Comparison of ENCODE assay signal across 20 cellular contexts in genomic region chr5:40559306-40559705, GRCh38.
DNase-seq lines count a peak whose midpoint lies in the region; ATAC-seq and TF ChIP-seq lines count a peak whose summit lies in the region.
"Had no signal": no experiment of that assay in that cellular context is flagged by ENCODE, and none has a peak within 500 bp of the region (broad histone marks: within the 10 kb centered on the region; RNA-seq: fewer than 3 reads in every experiment).

No MANE protein-coding gene starts in this region.

- ATAC-seq in HG03521 (IDR thresholded peaks at IDR 0.05; ENCODE audit: unreplicated experiment), result no peak
- no peak for ATAC-seq in HG03139 (IDR thresholded peaks at IDR 0.05; ENCODE audit: unreplicated experiment)

- no peak for TF ChIP-seq CTCF in fibroblast of villous mesenchyme (IDR thresholded peaks at IDR 0.05; ENCODE audit: insufficient read depth, low read depth, low read length)

- no peak overlapping the region for H3K4me3 ChIP-seq in fibroblast of villous mesenchyme (ENCODE audit: low read depth, low read length)
- H3K4me3 ChIP-seq: BLaER1 treated with 17β-estradiol and CSF1 and Interleukin-3, amounts not matched to agents 10 nM and 100 nM; HAP-1 had no signal

- DNase-seq in NCI-H82 (lab: John Stamatoyannopoulos, UW) (peak; percentile 25), NCI-H82 treated with DMSO at 0.1 percent for 48 hours (lab: John Stamatoyannopoulos, UW; ENCODE audit: unreplicated experiment) (no peak), amniotic epithelial cell (ENCODE audit: low read depth) (peak; percentile 77), fibroblast of villous mesenchyme (ENCODE audit: low read depth) (peak; percentile 28), renal cortical epithelial cell (ENCODE audit: low read depth) (peak; percentile 12)
- no peak for DNase-seq in stimulated activated CD8-positive, alpha-beta memory T cell treated with anti-CD3 and anti-CD28 coated beads, Interleukin-4, amount 100 ng/mL, for 48 hours
- DNase-seq: AML-193; BE2C; Calu3; CD4-positive, alpha-beta memory T cell; COR-L47; DMS53; DMS79 treated with DMSO at 0.1 percent for 48 hours; GF-D8; GOT3; HFFc6 had no signal

Comparison
In these comparisons a context has a peak if more than half of its experiments do, and no peak if none do; other contexts are left out.
1. DNase-seq: peak in NCI-H82 (single experiment), amniotic epithelial cell (single experiment), fibroblast of villous mesenchyme (single experiment) and renal cortical epithelial cell (single experiment); none in NCI-H82 treated with DMSO at 0.1 percent for 48 hours (single experiment) and stimulated activated CD8-positive, alpha-beta memory T cell treated with anti-CD3 and anti-CD28 coated beads, Interleukin-4, amount 100 ng/mL, for 48 hours (single experiment).